Comparison of ENCODE assay signal across 12 cellular contexts in genomic region chr18:45997689-45998088, GRCh38. TPM values are rescaled to one million over a fixed set of nuclear protein-coding genes. Genes with fewer than 3 reads are reported as not detected.
DNase-seq lines count a peak whose midpoint lies in the region; ATAC-seq and TF ChIP-seq lines count a peak whose summit lies in the region.
"Had no signal": no experiment of that assay in that cellular context is flagged by ENCODE, and none has a peak within 500 bp of the region (broad histone marks: within the 10 kb centered on the region; RNA-seq: fewer than 3 reads in every experiment).

No MANE protein-coding gene starts in this region.

- no peak for TF ChIP-seq POLR2A in thyroid gland (IDR thresholded peaks at IDR 0.05)

- H3K4me1 Mint-ChIP-seq in CD4-positive, alpha-beta memory T cell, result peaks cover 40 to 65% (median 53%) of the 10 kb centered on the region in 4 donors
- peaks cover 41% of the 10 kb centered on the region for H3K4me1 Mint-ChIP-seq in activated T-helper 2 cell treated with anti-CD3 and anti-CD28 coated beads, Interferon-gamma antibody, Interleukin-2, Interleukin-4, amounts not matched to agents 10 μg/mL and 5 μg/mL and 100 μg/mL, durations not matched to agents 14 hours and 24 hours and 36 hours (ENCODE audit: low read depth)
- H3K4me1 Mint-ChIP-seq: neural crest cell had no signal

- H3K27ac Mint-ChIP-seq in CD4-positive, alpha-beta memory T cell, result peak overlapping the region; percentile 86 to 94 (median 90)
- peak overlapping the region; percentile 85 for H3K27ac Mint-ChIP-seq in activated T-helper 2 cell treated with anti-CD3 and anti-CD28 coated beads, Interferon-gamma antibody, Interleukin-2, Interleukin-4, amounts not matched to agents 10 μg/mL and 5 μg/mL and 100 μg/mL, durations not matched to agents 14 hours and 24 hours and 36 hours

- no peak overlapping the region for H2AFZ ChIP-seq in neuronal stem cell (ENCODE audit: low read length)

- peak overlapping the region; percentile 41 for H2BK12ac ChIP-seq in neuronal stem cell (ENCODE audit: low read length)

- H3K27me3 Mint-ChIP-seq in CD4-positive, alpha-beta memory T cell, result no peaks in the 10 kb centered on the region
- no peaks in the 10 kb centered on the region for H3K27me3 Mint-ChIP-seq in activated T-helper 2 cell treated with anti-CD3 and anti-CD28 coated beads, Interferon-gamma antibody, Interleukin-2, Interleukin-4, amounts not matched to agents 10 μg/mL and 5 μg/mL and 100 μg/mL, durations not matched to agents 14 hours and 24 hours and 36 hours (ENCODE audit: low read depth)

- H3K4me3 Mint-ChIP-seq in CD4-positive, alpha-beta memory T cell, result peak overlapping the region; percentile 41 to 89 (median 77)
- H3K4me3 Mint-ChIP-seq in activated T-helper 2 cell treated with anti-CD3 and anti-CD28 coated beads, Interferon-gamma antibody, Interleukin-2, Interleukin-4, amounts not matched to agents 10 μg/mL and 5 μg/mL and 100 μg/mL, durations not matched to agents 14 hours and 24 hours and 36 hours (ENCODE audit: low read depth), result peak overlapping the region; percentile 28
- H3K4me3 Mint-ChIP-seq: neural crest cell had no signal

- H3K79me1 ChIP-seq in neuronal stem cell (ENCODE audit: low read depth, low read length), result no peaks in the 10 kb centered on the region

- no CpG with 5 or more reads among the region's 7 CpGs for WGBS in neuronal stem cell (ENCODE audit: extremely low coverage in 2 of 2, insufficient read length in 2 of 2, insufficient replicate concordance in 1 of 2), 2 donors
- WGBS in thyroid gland, 2 donors, result 91 to 97% methylated on average over 7 of the region's 7 CpGs

- H3K4me1 ChIP-seq in CD4-positive, alpha-beta memory T cell (ENCODE audit: insufficient read depth, low read length), result peaks cover 55% of the 10 kb centered on the region
- H3K4me1 ChIP-seq in neuronal stem cell (ENCODE audit: control insufficient read depth in 2 of 2, insufficient read depth in 1 of 2, low read depth in 1 of 2, low read length in 2 of 2) (peaks cover 0 to 1% of the 10 kb centered on the region in 2 donors), colonic mucosa (no peaks in the 10 kb centered on the region), thyroid gland (no peaks in the 10 kb centered on the region)
- H3K4me1 ChIP-seq: BE2C had no signal

- intact Hi-C loops in CD4-positive, alpha-beta memory T cell (cut with micrococcal nuclease), result loop anchor here (5.0 kb wide), 2 partner anchors 45 to 75 kb away; partner anchors contain the start of gene PSTPIP2
- intact Hi-C loops in activated T-helper 2 cell treated with anti-CD3 and anti-CD28 coated beads, Interferon-gamma antibody, Interleukin-2, Interleukin-4, amounts not matched to agents 10 μg/mL and 5 μg/mL and 100 μg/mL, durations not matched to agents 14 hours and 24 hours and 36 hours (cut with micrococcal nuclease), result loop anchor here (1.0 to 5.0 kb wide), 5 partner anchors 16 to 311 kb away; no protein-coding TSS in a partner anchor
- intact Hi-C loops in colonic mucosa (cut with DNase I), result no loop called here
- intact Hi-C loops in thyroid gland (cut with DNase I), result no loop called here

- H4K8ac ChIP-seq in neuronal stem cell (ENCODE audit: low read depth, low read length), result no peak overlapping the region

- no peak overlapping the region for H2BK15ac ChIP-seq in neuronal stem cell (ENCODE audit: low read length)

- ATAC-seq in esophagus mucosa, result no peak
- no peak for ATAC-seq in GM19324 (IDR thresholded peaks at IDR 0.05; ENCODE audit: low FRiP score, unreplicated experiment)

- POLR2A ChIA-PET in CD4-positive, alpha-beta memory T cell (lab: Charles Lee; ENCODE audit: partially characterized antibody), result interaction anchor here (0.7 to 2.9 kb wide), 13 partner anchors 9 to 332 kb away, joined by 3 to 28 read pairs (median 4); partner anchors contain the start of genes ATP5F1A and PSTPIP2

- peak overlapping the region; percentile 52 for H3K27ac ChIP-seq in CD4-positive, alpha-beta memory T cell (ENCODE audit: low read depth, low read length)
- H3K27ac ChIP-seq in KOPT-K1 (ENCODE audit: low read depth, low read length, poor library complexity, severe bottlenecking) (peak overlapping the region; percentile 88), neuronal stem cell (replicated peaks; ENCODE audit: low read length) (no peak overlapping the region), colonic mucosa (no peak overlapping the region), thyroid gland (no peak overlapping the region)

- no peak overlapping the region for H4K91ac ChIP-seq in neuronal stem cell (ENCODE audit: low read depth, low read length, poor library complexity)

- no peak overlapping the region for H3K18ac ChIP-seq in neuronal stem cell (ENCODE audit: low read length)

- H2BK5ac ChIP-seq in neuronal stem cell (ENCODE audit: low read length), result no peak overlapping the region

- DNase-seq in CD4-positive, alpha-beta memory T cell, result peak; percentile 10 to 48 (median 20)
- DNase-seq in activated T-helper 2 cell treated with anti-CD3 and anti-CD28 coated beads, Interferon-gamma antibody, Interleukin-2, Interleukin-4, amounts not matched to agents 10 μg/mL and 5 μg/mL and 100 μg/mL, durations not matched to agents 14 hours and 24 hours and 36 hours (ENCODE audit: low spot score), result peak; percentile 27
- DNase-seq in neuronal stem cell (ENCODE audit: low spot score), result no peak
- DNase-seq in colonic mucosa, result no peak
- no peak for DNase-seq in thyroid gland
- DNase-seq: BE2C, NCI-H1105 treated with DMSO at 0.1 percent for 48 hours, SHP77 had no signal

- no peaks in the 10 kb centered on the region for H3K36me3 ChIP-seq in CD4-positive, alpha-beta memory T cell (ENCODE audit: insufficient read depth, low read length)
- H3K36me3 ChIP-seq in KOPT-K1 (ENCODE audit: insufficient read depth, low read length), result no peaks in the 10 kb centered on the region
- no peaks in the 10 kb centered on the region for H3K36me3 ChIP-seq in neuronal stem cell (replicated peaks in 1 of 2; ENCODE audit: control insufficient read depth in 2 of 2, insufficient read depth in 2 of 2, low read length in 2 of 2)
- no peaks in the 10 kb centered on the region for H3K36me3 ChIP-seq in colonic mucosa
- H3K36me3 ChIP-seq in thyroid gland, result no peaks in the 10 kb centered on the region
- H3K36me3 ChIP-seq: BE2C had no signal

- H3K23ac ChIP-seq in neuronal stem cell (ENCODE audit: low read depth, low read length, poor library complexity), result no peak overlapping the region

- H3K4ac ChIP-seq in neuronal stem cell (ENCODE audit: low read length), result no peak overlapping the region

- TF ChIP-seq CTCF in colonic mucosa (IDR thresholded peaks at IDR 0.05) (no peak), thyroid gland (IDR thresholded peaks at IDR 0.05) (no peak)

- no peak overlapping the region for H3K9ac ChIP-seq in neuronal stem cell (ENCODE audit: low read depth, low read length, poor library complexity)
- H3K9ac ChIP-seq in colonic mucosa (ENCODE audit: low read depth in 2 of 2, low read length in 2 of 2), result no peak overlapping the region

- CTCF ChIA-PET in CD4-positive, alpha-beta memory T cell (lab: Charles Lee; ENCODE audit: partially characterized antibody), result interaction anchor here (0.7 to 3.2 kb wide), 4 partner anchors 22 to 76 kb away, joined by 3 to 24 read pairs (median 5); no protein-coding TSS in a partner anchor

- H2AK5ac ChIP-seq in neuronal stem cell (ENCODE audit: low read depth, low read length), result no peak overlapping the region

- no peak overlapping the region for H2BK120ac ChIP-seq in neuronal stem cell (ENCODE audit: low read depth, low read length)

- no peaks in the 10 kb centered on the region for H3K27me3 ChIP-seq in CD4-positive, alpha-beta memory T cell (ENCODE audit: insufficient read depth, low read length)
- H3K27me3 ChIP-seq in neuronal stem cell (ENCODE audit: control insufficient read depth in 3 of 3, insufficient read depth in 3 of 3, low read depth in 1 of 3, low read length in 3 of 3) (no peaks in the 10 kb centered on the region), colonic mucosa (no peaks in the 10 kb centered on the region), thyroid gland (no peaks in the 10 kb centered on the region)
- H3K27me3 ChIP-seq: BE2C had no signal

- H3K9me3 ChIP-seq in CD4-positive, alpha-beta memory T cell (ENCODE audit: control insufficient read depth in 1 of 2, low read length in 2 of 2), result no peaks in the 10 kb centered on the region
- peaks cover 8% of the 10 kb centered on the region for H3K9me3 ChIP-seq in KOPT-K1 (ENCODE audit: insufficient read depth, low read length, poor library complexity, severe bottlenecking)
- H3K9me3 ChIP-seq in neuronal stem cell (replicated peaks in 1 of 2; ENCODE audit: control insufficient read depth in 2 of 2, insufficient read depth in 1 of 2, low read depth in 1 of 2, low read length in 2 of 2), result peaks cover 0 to 6% of the 10 kb centered on the region in 2 donors
- H3K9me3 ChIP-seq in colonic mucosa, result no peaks in the 10 kb centered on the region
- H3K9me3 ChIP-seq in thyroid gland, result no peaks in the 10 kb centered on the region
- H3K9me3 ChIP-seq: BE2C had no signal

- no peak overlapping the region for H3K14ac ChIP-seq in neuronal stem cell (ENCODE audit: low read length)

- peaks cover 0 to 9% (median 8%) of the 10 kb centered on the region in 8 donors for H3K9me3 Mint-ChIP-seq in CD4-positive, alpha-beta memory T cell
- peaks cover 14% of the 10 kb centered on the region for H3K9me3 Mint-ChIP-seq in activated T-helper 2 cell treated with anti-CD3 and anti-CD28 coated beads, Interferon-gamma antibody, Interleukin-2, Interleukin-4, amounts not matched to agents 10 μg/mL and 5 μg/mL and 100 μg/mL, durations not matched to agents 14 hours and 24 hours and 36 hours

- peaks cover 3 to 13% of the 10 kb centered on the region in 2 donors for H3K36me3 Mint-ChIP-seq in CD4-positive, alpha-beta memory T cell
- H3K36me3 Mint-ChIP-seq in activated T-helper 2 cell treated with anti-CD3 and anti-CD28 coated beads, Interferon-gamma antibody, Interleukin-2, Interleukin-4, amounts not matched to agents 10 μg/mL and 5 μg/mL and 100 μg/mL, durations not matched to agents 14 hours and 24 hours and 36 hours (ENCODE audit: low read depth), result peaks cover 51% of the 10 kb centered on the region

- peak overlapping the region; percentile 36 to 80 for H3K4me3 ChIP-seq in CD4-positive, alpha-beta memory T cell (ENCODE audit: low read length in 2 of 2)
- H3K4me3 ChIP-seq in neuronal stem cell (ENCODE audit: low read length in 2 of 2), result no peak overlapping the region
- H3K4me3 ChIP-seq in colonic mucosa, result no peak overlapping the region
- no peak overlapping the region for H3K4me3 ChIP-seq in thyroid gland (replicated peaks in 1 of 3)

- no peak overlapping the region for H3K4me2 ChIP-seq in neuronal stem cell (ENCODE audit: insufficient read depth, low read length, poor library complexity, severe bottlenecking)

RNA-seq across cellular contexts. Expression of gene EPG5, which starts 30.6 kb away (rescaled TPM):
- 10 to 100 TPM; 64.3 to 69.0 TPM for total RNA-seq in CD4-positive, alpha-beta memory T cell
- polyA plus RNA-seq in CD4-positive, alpha-beta memory T cell, result 1 to 10 TPM; 4.1 to 5.7 TPM
- total RNA-seq in activated T-helper 2 cell treated with anti-CD3 and anti-CD28 coated beads, Interferon-gamma antibody, Interleukin-2, Interleukin-4, amounts not matched to agents 10 μg/mL and 5 μg/mL and 100 μg/mL, durations not matched to agents 14 hours and 24 hours and 36 hours, result 17.1 and 17.4 TPM in 2 replicates
- polyA plus RNA-seq in neuronal stem cell (2013, experiment 1 of 2), result 4.1 TPM
- 4.6 TPM for polyA plus RNA-seq in neuronal stem cell (2013, experiment 2 of 2)
- total RNA-seq in esophagus mucosa, result 12.2 TPM
- total RNA-seq in colonic mucosa, result 10 to 100 TPM; 16.0 to 17.3 TPM
- total RNA-seq in thyroid gland, result 100 to 1,000 TPM in 1 of 4 donors, 10 to 100 TPM in 3; 39.1 to 105 (median 59.0) TPM

Comparison
In these comparisons a context has a peak if more than half of its experiments do, and no peak if none do; other contexts are left out.
1. DNase-seq: peak in CD4-positive, alpha-beta memory T cell (5 of 5) and activated T-helper 2 cell treated with anti-CD3 and anti-CD28 coated beads, Interferon-gamma antibody, Interleukin-2, Interleukin-4, amounts not matched to agents 10 μg/mL and 5 μg/mL and 100 μg/mL, durations not matched to agents 14 hours and 24 hours and 36 hours (single experiment); none in neuronal stem cell (single experiment), colonic mucosa (single experiment) and thyroid gland (0 of 2).
2. H3K27ac ChIP-seq: peak in CD4-positive, alpha-beta memory T cell (single experiment) and KOPT-K1 (single experiment); none in neuronal stem cell (single experiment), colonic mucosa (single experiment) and thyroid gland (0 of 3).
3. H3K4me3 ChIP-seq: peak in CD4-positive, alpha-beta memory T cell (2 of 2); none in neuronal stem cell (0 of 2), colonic mucosa (single experiment) and thyroid gland (0 of 3).
4. intact Hi-C loops: an anchor here in CD4-positive, alpha-beta memory T cell (5.0 kb wide) and activated T-helper 2 cell treated with anti-CD3 and anti-CD28 coated beads, Interferon-gamma antibody, Interleukin-2, Interleukin-4, amounts not matched to agents 10 μg/mL and 5 μg/mL and 100 μg/mL, durations not matched to agents 14 hours and 24 hours and 36 hours (1.0 to 5.0 kb wide); none called in colonic mucosa and thyroid gland.